Comparison of ENCODE assay signal across 8 cellular contexts in genomic region chr12:118166946-118167345, GRCh38. TPM values are rescaled to one million over a fixed set of nuclear protein-coding genes. Genes with fewer than 3 reads are reported as not detected.
A peak's percentile ranks its signal among the peaks of the same experiment; 100 is the strongest.
DNase-seq lines count a peak whose midpoint lies in the region; ATAC-seq and TF ChIP-seq lines count a peak whose summit lies in the region.

No MANE protein-coding gene starts in this region.

- no peaks in the 10 kb centered on the region for H3K9me2 ChIP-seq in GM23248 (ENCODE audit: insufficient read depth)

- H3F3A ChIP-seq in GM23248 (ENCODE audit: insufficient read depth) = 0 out of 2 replicates have a peak, but pooled peaks cover 7% of the 10 kb centered on the region

- no peak overlapping the region for H3K9ac ChIP-seq in GM23248
- H3K9ac ChIP-seq in mammary epithelial cell (ENCODE audit: insufficient read depth, low read length) = no peak overlapping the region

- H3K4me1 ChIP-seq in GM23248 (ENCODE audit: insufficient read depth) = no peaks in the 10 kb centered on the region
- H3K4me1 ChIP-seq in mammary epithelial cell (ENCODE audit: insufficient read depth, low read length) = no peaks in the 10 kb centered on the region

- peak overlapping the region; percentile 20 for H3K27ac Mint-ChIP-seq in T-helper 2 cell treated with Interferon-gamma antibody and Interleukin-4, amounts not matched to agents 5 μg/mL and 100 μg/mL, for 36 hours

- H3K9me3 ChIP-seq in GM23248 (ENCODE audit: low read depth) (no peaks in the 10 kb centered on the region), mammary epithelial cell (replicated peaks; ENCODE audit: insufficient read depth, low read length) (no peaks in the 10 kb centered on the region)

- no peaks in the 10 kb centered on the region for H3K27me3 ChIP-seq in GM23248 (replicated peaks; ENCODE audit: insufficient read depth)
- no peaks in the 10 kb centered on the region for H3K27me3 ChIP-seq in mammary epithelial cell (ENCODE audit: insufficient read depth, low read length)

- H3K4me3 ChIP-seq in GM23248 (no peak overlapping the region), mammary epithelial cell (replicated peaks in 1 of 3; ENCODE audit: insufficient read depth in 1 of 3, low read depth in 2 of 3, low read length in 3 of 3) (no peak overlapping the region)

- H4K20me1 ChIP-seq in GM23248 (ENCODE audit: insufficient read depth) (no peaks in the 10 kb centered on the region), mammary epithelial cell (ENCODE audit: insufficient read depth, low read length) (no peaks in the 10 kb centered on the region)

- no peaks in the 10 kb centered on the region for H3K27me3 Mint-ChIP-seq in T-helper 2 cell treated with Interferon-gamma antibody and Interleukin-4, amounts not matched to agents 5 μg/mL and 100 μg/mL, for 36 hours (ENCODE audit: low read depth)

- H3K79me2 ChIP-seq in GM23248 (ENCODE audit: insufficient read depth) (no peaks in the 10 kb centered on the region), mammary epithelial cell (ENCODE audit: insufficient read depth, low read length) (no peaks in the 10 kb centered on the region)

- in situ Hi-C loops in GM23248 (cut with MboI) = no loop called here
- in situ Hi-C loops in mammary epithelial cell (cut with MboI; ENCODE audit: low sequenced_read_pairs in 2 of 2) = no loop called here

- BruUV-seq in mammary epithelial cell (replicated peaks; lab: Mats Ljungman, UMichigan) = no TSS peak

- dilution Hi-C loops in mammary epithelial cell (cut with HindIII; ENCODE audit: low sequenced_read_pairs) = no loop called here

- ATAC-seq in GM18520 (IDR thresholded peaks at IDR 0.05; ENCODE audit: unreplicated experiment) (peak; percentile 98), GM19468 (IDR thresholded peaks at IDR 0.05; ENCODE audit: extremely low read depth, unreplicated experiment) (peak; percentile 93), HG03045 (IDR thresholded peaks at IDR 0.05; ENCODE audit: unreplicated experiment) (peak; percentile 95)

- no peak overlapping the region for H3K27ac ChIP-seq in GM23248
- no peak overlapping the region for H3K27ac ChIP-seq in mammary epithelial cell (ENCODE audit: insufficient read depth, low read depth, low read length)

- H3K4me1 Mint-ChIP-seq in T-helper 2 cell treated with Interferon-gamma antibody and Interleukin-4, amounts not matched to agents 5 μg/mL and 100 μg/mL, for 36 hours (ENCODE audit: low read depth) = peaks cover 17% of the 10 kb centered on the region

- peaks cover 27% of the 10 kb centered on the region for H3K36me3 ChIP-seq in GM23248 (ENCODE audit: low read depth)
- peaks cover 10% of the 10 kb centered on the region for H3K36me3 ChIP-seq in mammary epithelial cell (ENCODE audit: insufficient read depth, low read length)

- intact Hi-C loops in mammary epithelial cell (cut with micrococcal nuclease) = no loop called here

- H3K4me2 ChIP-seq in GM23248 (ENCODE audit: unreplicated experiment) (no peak overlapping the region), mammary epithelial cell (ENCODE audit: insufficient read depth, low read depth, low read length) (no peak overlapping the region)

- 88% methylated on average over 2 of the region's 2 CpGs for WGBS in GM23248 (ENCODE audit: low coverage in 1 of 2, low lambda C conversion rate in 2 of 2, missing lambda C conversion rate in 2 of 2), 2 experiments
- 100% methylated on average over 2 of the region's 2 CpGs for WGBS in mammary epithelial cell (ENCODE audit: low coverage, missing lambda C conversion rate)

- H3K4me3 Mint-ChIP-seq in T-helper 2 cell treated with Interferon-gamma antibody and Interleukin-4, amounts not matched to agents 5 μg/mL and 100 μg/mL, for 36 hours = no peak overlapping the region

- CTCF ChIA-PET in mammary epithelial cell (lab: Charles Lee; ENCODE audit: low non-redundant PET) = no interaction called here

- TF ChIP-seq CTCF in mammary epithelial cell (conservative IDR thresholded peaks at IDR 0.05 in 1 of 2, IDR thresholded peaks at IDR 0.05 in 1 of 2; ENCODE audit: extremely low read depth in 1 of 2, insufficient read depth in 1 of 2, low read depth in 1 of 2, low read length in 2 of 2) = no peak

- no peak for DNase-seq in T-helper 2 cell treated with Interferon-gamma antibody and Interleukin-4, amounts not matched to agents 5 μg/mL and 100 μg/mL, for 36 hours (ENCODE audit: low spot score)
- DNase-seq in NCI-H1105 (lab: John Stamatoyannopoulos, UW) (no peak), GM23248 (no peak), mammary epithelial cell (no peak)
- no peak for DNase-seq in activated CD4-positive, alpha-beta T cell treated with anti-CD3 and anti-CD28 coated beads, Interleukin-2, amount 50 U/mL, for 1 hour

- H3K9me3 Mint-ChIP-seq in T-helper 2 cell treated with Interferon-gamma antibody and Interleukin-4, amounts not matched to agents 5 μg/mL and 100 μg/mL, for 36 hours = peaks cover 3% of the 10 kb centered on the region

- H2AFZ ChIP-seq in GM23248 (no peak overlapping the region), mammary epithelial cell (ENCODE audit: low read depth, low read length) (no peak overlapping the region)

- peaks cover 62% of the 10 kb centered on the region for H3K36me3 Mint-ChIP-seq in T-helper 2 cell treated with Interferon-gamma antibody and Interleukin-4, amounts not matched to agents 5 μg/mL and 100 μg/mL, for 36 hours (ENCODE audit: low read depth)

RNA-seq across cellular contexts. Expression of gene PEBP1, which starts 31.0 kb away (rescaled TPM):
- total RNA-seq in GM23248 (2014; rRNA removed; shearing (Covaris generic)) = 217 and 267 TPM in 2 replicates
- polyA plus RNA-seq in GM23248 (2016; fragmentation: Nextera tagmentation; extraction: Ambion mirVana) = 345 and 350 TPM in 2 replicates
- total RNA-seq in mammary epithelial cell = 100 to 1,000 TPM; 146 to 175 TPM
- 217 TPM for polyA plus RNA-seq in mammary epithelial cell
- polyA minus RNA-seq in mammary epithelial cell = 55.4 TPM
